37 cellular contexts compared by ENCODE assay signal in genomic region chr2:48954311-48954710, GRCh38.
"Had no signal": no experiment of that assay in that cellular context is flagged by ENCODE, and none has a peak within 500 bp of the region (broad histone marks: within the 10 kb centered on the region; RNA-seq: fewer than 3 reads in every experiment).

No MANE protein-coding gene starts in this region.

- H3K27ac Mint-ChIP-seq: activated CD4-positive, alpha-beta T cell treated with anti-CD3 and anti-CD28 coated beads for 36 hours; activated CD4-positive, alpha-beta T cell treated with anti-CD3 and anti-CD28 coated beads, Interleukin-2, amount 10 ng/mL, durations not matched to agents 7 days and 5 days; activated CD8-positive, alpha-beta T cell treated with anti-CD3 and anti-CD28 coated beads, Interleukin-2, amount 10 ng/mL, durations not matched to agents 7 days and 5 days; activated naive CD4-positive, alpha-beta T cell treated with anti-CD3 and anti-CD28 coated beads, Interleukin-2, amount 50 U/mL, for 24 hours; activated naive CD8-positive, alpha-beta T cell treated with anti-CD3 and anti-CD28 coated beads, Interleukin-2, amount 10 ng/mL, durations not matched to agents 7 days and 5 days; activated T-cell treated with anti-CD3 and anti-CD28 coated beads, Interleukin-2, amount 50 U/mL, for 24 hours; activated T-helper 2 cell treated with anti-CD3 and anti-CD28 coated beads, Interferon-gamma antibody, Interleukin-2, Interleukin-4, amounts not matched to agents 10 μg/mL and 5 μg/mL and 100 μg/mL, durations not matched to agents 14 hours and 24 hours and 36 hours; T-helper 1 cell treated with Interleukin-12 subunit alpha and Interleukin-12 subunit beta and Interleukin-4 antibody, amounts not matched to agents 30 μg/mL and 1 μg/mL, for 36 hours; T-helper 2 cell treated with Interferon-gamma antibody and Interleukin-4, amounts not matched to agents 5 μg/mL and 100 μg/mL, for 36 hours; WTC11 had no signal

- H3K4me2 ChIP-seq: KMS-11, SK-N-SH had no signal

- DNase-seq: activated CD4-positive, alpha-beta T cell treated with anti-CD3 and anti-CD28 coated beads for 36 hours; activated CD4-positive, alpha-beta T cell treated with anti-CD3 and anti-CD28 coated beads, Interleukin-2, amount 10 ng/mL, durations not matched to agents 7 days and 5 days; activated CD4-positive, alpha-beta T cell treated with anti-CD3 and anti-CD28 coated beads, Interleukin-2, amount 50 U/mL, for 48 hours; activated CD8-positive, alpha-beta T cell treated with anti-CD3 and anti-CD28 coated beads, Interleukin-2, amount 10 ng/mL, durations not matched to agents 7 days and 5 days; activated gamma-delta T cell; activated naive CD4-positive, alpha-beta T cell treated with Interleukin-2 at 50 U/mL for 16 hours; activated naive CD8-positive, alpha-beta T cell treated with anti-CD3 and anti-CD28 coated beads, Interleukin-2, amount 10 ng/mL, durations not matched to agents 7 days and 5 days; activated T-cell treated with anti-CD3 and anti-CD28 coated beads, Interleukin-2, amount 50 U/mL, for 24 hours; amygdala; MM.1S; MV-4-11; NCI-H1092 treated with DMSO at 0.1 percent for 48 hours; NCI-H1417; NCI-H1694; NCI-H2029; NCI-H2107; NCI-H2171; NCI-H510A; NCI-H526; NCI-H748 treated with DMSO at 0.1 percent for 48 hours; NK-92 treated with Interleukin-12 subunit alpha and Interleukin-12 subunit beta, amount 100 ng/mL, for 24 hours; PC-3; Peyer's patch; RPMI8226; SHP77 treated with DMSO at 0.1 percent for 48 hours; SK-N-SH had no signal

- H3K27me3 Mint-ChIP-seq: activated T-cell treated with anti-CD3 and anti-CD28 coated beads, Interleukin-2, amount 50 U/mL, for 24 hours; central memory CD8-positive, alpha-beta T cell had no signal

- H3K4me1 Mint-ChIP-seq: activated CD4-positive, alpha-beta T cell treated with anti-CD3 and anti-CD28 coated beads for 36 hours; activated CD4-positive, alpha-beta T cell treated with anti-CD3 and anti-CD28 coated beads, Interleukin-2, amount 10 ng/mL, durations not matched to agents 7 days and 5 days; activated naive CD4-positive, alpha-beta T cell treated with anti-CD3 and anti-CD28 coated beads, Interleukin-2, amount 50 U/mL, for 24 hours; activated naive CD8-positive, alpha-beta T cell treated with anti-CD3 and anti-CD28 coated beads, Interleukin-2, amount 10 ng/mL, durations not matched to agents 7 days and 5 days; central memory CD8-positive, alpha-beta T cell; WTC11 had no signal

- H3K9me3 ChIP-seq: ascending aorta, Peyer's patch, SJSA1, SK-N-SH had no signal

- H3K27me3 ChIP-seq: ascending aorta, cardiac muscle cell, Peyer's patch, SJSA1 had no signal

- H3K36me3 Mint-ChIP-seq: activated naive CD4-positive, alpha-beta T cell treated with anti-CD3 and anti-CD28 coated beads, Interleukin-2, amount 50 U/mL, for 24 hours; activated naive CD8-positive, alpha-beta T cell treated with anti-CD3 and anti-CD28 coated beads, Interleukin-2, amount 10 ng/mL, durations not matched to agents 7 days and 5 days; WTC11 had no signal

- H3K36me3 ChIP-seq: ascending aorta, cardiac muscle cell, Peyer's patch, SJSA1 had no signal

- H3K9me3 Mint-ChIP-seq: activated CD4-positive, alpha-beta T cell treated with anti-CD3 and anti-CD28 coated beads, Interleukin-2, amount 10 ng/mL, durations not matched to agents 7 days and 5 days; activated naive CD4-positive, alpha-beta T cell treated with anti-CD3 and anti-CD28 coated beads, Interleukin-2, amount 50 U/mL, for 24 hours; activated naive CD8-positive, alpha-beta T cell treated with anti-CD3 and anti-CD28 coated beads, Interleukin-2, amount 10 ng/mL, durations not matched to agents 7 days and 5 days; activated T-cell treated with anti-CD3 and anti-CD28 coated beads, Interleukin-2, amount 50 U/mL, for 24 hours; activated T-helper 2 cell treated with anti-CD3 and anti-CD28 coated beads, Interferon-gamma antibody, Interleukin-2, Interleukin-4, amounts not matched to agents 10 μg/mL and 5 μg/mL and 100 μg/mL, durations not matched to agents 14 hours and 24 hours and 36 hours; central memory CD8-positive, alpha-beta T cell; T-helper 1 cell treated with Interleukin-12 subunit alpha and Interleukin-12 subunit beta and Interleukin-4 antibody, amounts not matched to agents 30 μg/mL and 1 μg/mL, for 36 hours; T-helper 2 cell treated with Interferon-gamma antibody and Interleukin-4, amounts not matched to agents 5 μg/mL and 100 μg/mL, for 36 hours; WTC11 had no signal

- ATAC-seq: activated CD4-positive, alpha-beta T cell treated with anti-CD3 and anti-CD28 coated beads for 36 hours; activated CD4-positive, CD25-positive, alpha-beta regulatory T cell treated with anti-CD3 and anti-CD28 coated beads, Interleukin-2, amount 50 U/mL, for 24 hours; activated CD8-positive, alpha-beta T cell treated with anti-CD3 and anti-CD28 coated beads, Interleukin-2, amount 10 ng/mL, durations not matched to agents 7 days and 5 days; PC-3; WTC11 had no signal

- H3K9ac ChIP-seq: KMS-11, SK-N-SH had no signal

- H3K4me3 Mint-ChIP-seq: activated CD4-positive, alpha-beta T cell treated with anti-CD3 and anti-CD28 coated beads for 36 hours; activated CD4-positive, alpha-beta T cell treated with anti-CD3 and anti-CD28 coated beads, Interleukin-2, amount 10 ng/mL, durations not matched to agents 7 days and 5 days; activated CD8-positive, alpha-beta T cell treated with anti-CD3 and anti-CD28 coated beads, Interleukin-2, amount 10 ng/mL, durations not matched to agents 7 days and 5 days; activated naive CD4-positive, alpha-beta T cell treated with anti-CD3 and anti-CD28 coated beads, Interleukin-2, amount 50 U/mL, for 24 hours; activated naive CD8-positive, alpha-beta T cell treated with anti-CD3 and anti-CD28 coated beads, Interleukin-2, amount 10 ng/mL, durations not matched to agents 7 days and 5 days; activated T-cell treated with anti-CD3 and anti-CD28 coated beads, Interleukin-2, amount 50 U/mL, for 24 hours; central memory CD8-positive, alpha-beta T cell; T-helper 1 cell treated with Interleukin-12 subunit alpha and Interleukin-12 subunit beta and Interleukin-4 antibody, amounts not matched to agents 30 μg/mL and 1 μg/mL, for 36 hours; T-helper 2 cell treated with Interferon-gamma antibody and Interleukin-4, amounts not matched to agents 5 μg/mL and 100 μg/mL, for 36 hours; WTC11 had no signal

- H3K4me3 ChIP-seq: ascending aorta, cardiac muscle cell, Peyer's patch, SJSA1 had no signal

- H3K27ac ChIP-seq: ascending aorta, cardiac muscle cell, KMS-11, Peyer's patch, SJSA1 had no signal

- H3K4me1 ChIP-seq: Peyer's patch, SJSA1 had no signal
